ENCODE assay signal across 1 cellular context in genomic region chr18:12401881-12402280, GRCh38.
TF ChIP-seq lines count a peak whose summit lies in the region.

No MANE protein-coding gene starts in this region.

TF ChIP-seq in HepG2, 621 proteins besides CTCF, POLR2A, EP300 and RAD21:
- no peak for TF ChIP-seq ZNF724P (CRISPR knock-in tag; IDR thresholded peaks at IDR 0.05; ENCODE audit: borderline replicate concordance)
